Comparison of ENCODE assay signal across 1 cellular context in the genomic region with DNA sequence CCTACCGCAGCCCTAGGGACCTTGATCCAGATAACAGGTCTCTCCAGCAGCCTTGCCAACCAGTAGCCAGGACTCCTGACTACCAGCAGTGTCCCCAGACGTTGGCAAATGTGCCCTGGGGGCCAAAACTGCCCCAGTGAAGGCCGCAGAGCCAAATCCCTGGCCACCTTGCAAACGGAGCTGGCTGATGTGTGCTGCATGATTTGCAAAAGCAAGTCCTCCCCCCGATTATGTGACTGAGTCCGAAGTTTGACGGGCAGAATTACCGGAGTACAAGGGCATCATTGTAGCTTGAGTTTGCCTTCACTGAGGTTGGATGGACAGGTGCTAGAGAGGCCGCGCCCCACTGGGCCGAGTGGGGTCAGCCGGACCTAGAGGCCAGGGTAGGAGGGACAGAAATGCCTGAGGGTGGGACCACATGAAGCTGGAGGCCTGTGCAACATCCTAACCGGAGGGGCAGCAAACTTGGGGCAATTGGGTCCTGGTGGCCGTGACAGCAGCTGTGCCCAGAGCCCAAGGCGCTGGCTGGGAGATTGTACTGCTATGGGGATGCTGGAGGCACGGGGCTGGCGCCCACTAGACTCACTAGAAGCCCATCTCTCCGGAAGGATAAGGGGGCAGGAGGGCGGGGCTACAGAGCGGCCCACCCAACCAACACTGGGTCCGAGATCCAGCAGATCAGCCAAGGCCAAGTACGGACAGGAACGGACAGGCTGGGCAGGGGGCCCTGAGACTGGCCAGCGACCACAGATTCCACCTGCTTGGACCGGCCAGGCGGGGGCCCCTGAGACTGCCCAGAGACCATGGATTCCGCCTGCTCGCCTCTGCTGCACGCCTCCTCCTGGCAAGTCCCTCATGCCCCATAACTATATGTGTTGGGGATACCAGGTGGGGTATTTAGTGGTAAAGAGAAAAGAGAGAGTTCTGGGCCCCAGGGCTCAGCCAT.
TF ChIP-seq lines count a peak whose summit lies in the region.

No MANE protein-coding gene starts in this region.

TF ChIP-seq in HepG2, 621 proteins besides CTCF, POLR2A, EP300 and RAD21 (continued from another document and continues in another):
- TF ChIP-seq, protein P1, sequence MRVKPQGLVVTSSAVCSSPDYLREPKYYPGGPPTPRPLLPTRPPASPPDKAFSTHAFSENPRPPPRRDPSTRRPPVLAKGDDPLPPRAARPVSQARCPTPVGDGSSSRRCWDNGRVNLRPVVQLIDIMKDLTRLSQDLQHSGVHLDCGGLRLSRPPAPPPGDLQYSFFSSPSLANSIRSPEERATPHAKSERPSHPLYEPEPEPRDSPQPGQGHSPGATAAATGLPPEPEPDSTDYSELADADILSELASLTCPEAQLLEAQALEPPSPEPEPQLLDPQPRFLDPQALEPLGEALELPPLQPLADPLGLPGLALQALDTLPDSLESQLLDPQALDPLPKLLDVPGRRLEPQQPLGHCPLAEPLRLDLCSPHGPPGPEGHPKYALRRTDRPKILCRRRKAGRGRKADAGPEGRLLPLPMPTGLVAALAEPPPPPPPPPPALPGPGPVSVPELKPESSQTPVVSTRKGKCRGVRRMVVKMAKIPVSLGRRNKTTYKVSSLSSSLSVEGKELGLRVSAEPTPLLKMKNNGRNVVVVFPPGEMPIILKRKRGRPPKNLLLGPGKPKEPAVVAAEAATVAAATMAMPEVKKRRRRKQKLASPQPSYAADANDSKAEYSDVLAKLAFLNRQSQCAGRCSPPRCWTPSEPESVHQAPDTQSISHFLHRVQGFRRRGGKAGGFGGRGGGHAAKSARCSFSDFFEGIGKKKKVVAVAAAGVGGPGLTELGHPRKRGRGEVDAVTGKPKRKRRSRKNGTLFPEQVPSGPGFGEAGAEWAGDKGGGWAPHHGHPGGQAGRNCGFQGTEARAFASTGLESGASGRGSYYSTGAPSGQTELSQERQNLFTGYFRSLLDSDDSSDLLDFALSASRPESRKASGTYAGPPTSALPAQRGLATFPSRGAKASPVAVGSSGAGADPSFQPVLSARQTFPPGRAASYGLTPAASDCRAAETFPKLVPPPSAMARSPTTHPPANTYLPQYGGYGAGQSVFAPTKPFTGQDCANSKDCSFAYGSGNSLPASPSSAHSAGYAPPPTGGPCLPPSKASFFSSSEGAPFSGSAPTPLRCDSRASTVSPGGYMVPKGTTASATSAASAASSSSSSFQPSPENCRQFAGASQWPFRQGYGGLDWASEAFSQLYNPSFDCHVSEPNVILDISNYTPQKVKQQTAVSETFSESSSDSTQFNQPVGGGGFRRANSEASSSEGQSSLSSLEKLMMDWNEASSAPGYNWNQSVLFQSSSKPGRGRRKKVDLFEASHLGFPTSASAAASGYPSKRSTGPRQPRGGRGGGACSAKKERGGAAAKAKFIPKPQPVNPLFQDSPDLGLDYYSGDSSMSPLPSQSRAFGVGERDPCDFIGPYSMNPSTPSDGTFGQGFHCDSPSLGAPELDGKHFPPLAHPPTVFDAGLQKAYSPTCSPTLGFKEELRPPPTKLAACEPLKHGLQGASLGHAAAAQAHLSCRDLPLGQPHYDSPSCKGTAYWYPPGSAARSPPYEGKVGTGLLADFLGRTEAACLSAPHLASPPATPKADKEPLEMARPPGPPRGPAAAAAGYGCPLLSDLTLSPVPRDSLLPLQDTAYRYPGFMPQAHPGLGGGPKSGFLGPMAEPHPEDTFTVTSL (CRISPR knock-in tag; IDR thresholded peaks at IDR 0.05; ENCODE audit: borderline replicate concordance) = peak; percentile 70; the same call in 1 of the 2 replicates
- peak; percentile 62 for TF ChIP-seq SALL1 (CRISPR knock-in tag; IDR thresholded peaks at IDR 0.05)
- TF ChIP-seq ATF7-NPFF (CRISPR knock-in tag; IDR thresholded peaks at IDR 0.05; ENCODE audit: low read depth) = no peak; the same call in none of the 2 replicates
- TF ChIP-seq ZNF878 (CRISPR knock-in tag; IDR thresholded peaks at IDR 0.05) = no peak
- TF ChIP-seq NFE2L2 (IDR thresholded peaks at IDR 0.05; ENCODE audit: low read length) = no peak
- TF ChIP-seq POGZ (CRISPR knock-in tag; IDR thresholded peaks at IDR 0.05) = 0 out of 2 replicates have a peak, but pooled peaks have one; percentile 57
- no peak; the same call in 1 of the 2 replicates for TF ChIP-seq ZC3H13 (CRISPR knock-in tag; IDR thresholded peaks at IDR 0.05)
- 0 out of 2 replicates have a peak, but pooled peaks have one; percentile 51 for TF ChIP-seq SIX1 (CRISPR knock-in tag; IDR thresholded peaks at IDR 0.05; ENCODE audit: borderline replicate concordance)
- no peak for TF ChIP-seq ZFP36 (IDR thresholded peaks at IDR 0.05; ENCODE audit: borderline replicate concordance, low read depth, low read length, partially characterized antibody)
- no peak for TF ChIP-seq NBN (conservative IDR thresholded peaks at IDR 0.05)
- peak; percentile 30; the same call in 1 of the 2 replicates for TF ChIP-seq HMG20B (CRISPR knock-in tag; conservative IDR thresholded peaks at IDR 0.05)
- TF ChIP-seq ZNF367 (CRISPR knock-in tag; IDR thresholded peaks at IDR 0.05; ENCODE audit: borderline replicate concordance) = no peak
- no peak for TF ChIP-seq CHD2 (IDR thresholded peaks at IDR 0.05; ENCODE audit: low read depth, low read length)
- TF ChIP-seq SMAD9 (CRISPR knock-in tag; IDR thresholded peaks at IDR 0.05) = no peak
- TF ChIP-seq GTF2F1 (IDR thresholded peaks at IDR 0.05; ENCODE audit: low read length) = peak; percentile 21; the same call in 1 of the 2 replicates
- TF ChIP-seq ZNF331 (CRISPR knock-in tag; IDR thresholded peaks at IDR 0.05) = peak; percentile 11; the same call in 1 of the 2 replicates
- TF ChIP-seq CREB1 (IDR thresholded peaks at IDR 0.05) = no peak
- TF ChIP-seq CREB1 (CRISPR knock-in tag; IDR thresholded peaks at IDR 0.05) = no peak
- TF ChIP-seq NFKB2 (CRISPR knock-in tag; IDR thresholded peaks at IDR 0.05; ENCODE audit: borderline replicate concordance) = no peak
- no peak for TF ChIP-seq PLRG1 (conservative IDR thresholded peaks at IDR 0.05)
- TF ChIP-seq MED1 (CRISPR knock-in tag; IDR thresholded peaks at IDR 0.05) = peak; percentile 90
- no peak for TF ChIP-seq ZNF124 (CRISPR knock-in tag; IDR thresholded peaks at IDR 0.05)
- TF ChIP-seq ZMYM2 (CRISPR knock-in tag; IDR thresholded peaks at IDR 0.05) = no peak
- TF ChIP-seq, protein P2, sequence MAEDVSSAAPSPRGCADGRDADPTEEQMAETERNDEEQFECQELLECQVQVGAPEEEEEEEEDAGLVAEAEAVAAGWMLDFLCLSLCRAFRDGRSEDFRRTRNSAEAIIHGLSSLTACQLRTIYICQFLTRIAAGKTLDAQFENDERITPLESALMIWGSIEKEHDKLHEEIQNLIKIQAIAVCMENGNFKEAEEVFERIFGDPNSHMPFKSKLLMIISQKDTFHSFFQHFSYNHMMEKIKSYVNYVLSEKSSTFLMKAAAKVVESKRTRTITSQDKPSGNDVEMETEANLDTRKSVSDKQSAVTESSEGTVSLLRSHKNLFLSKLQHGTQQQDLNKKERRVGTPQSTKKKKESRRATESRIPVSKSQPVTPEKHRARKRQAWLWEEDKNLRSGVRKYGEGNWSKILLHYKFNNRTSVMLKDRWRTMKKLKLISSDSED (CRISPR knock-in tag; IDR thresholded peaks at IDR 0.05) = no peak
- 0 out of 2 replicates have a peak, but pooled peaks have one; percentile 48 for TF ChIP-seq ZNF160 (CRISPR knock-in tag; IDR thresholded peaks at IDR 0.05)
- peak; percentile 44; the same call in 1 of the 2 replicates for TF ChIP-seq ZNF609 (CRISPR knock-in tag; IDR thresholded peaks at IDR 0.05; ENCODE audit: borderline replicate concordance)
- TF ChIP-seq THYN1 (CRISPR knock-in tag; IDR thresholded peaks at IDR 0.05; ENCODE audit: borderline replicate concordance, low read depth) = no peak
- no peak for TF ChIP-seq PRPF4 (IDR thresholded peaks at IDR 0.05; ENCODE audit: low read depth, low read length, poor library complexity, severe bottlenecking)
- no peak for TF ChIP-seq KAT7 (CRISPR knock-in tag; IDR thresholded peaks at IDR 0.05; ENCODE audit: borderline replicate concordance)
- no peak for TF ChIP-seq ZBTB4 (CRISPR knock-in tag; IDR thresholded peaks at IDR 0.05; ENCODE audit: borderline replicate concordance)
- TF ChIP-seq, protein P3, sequence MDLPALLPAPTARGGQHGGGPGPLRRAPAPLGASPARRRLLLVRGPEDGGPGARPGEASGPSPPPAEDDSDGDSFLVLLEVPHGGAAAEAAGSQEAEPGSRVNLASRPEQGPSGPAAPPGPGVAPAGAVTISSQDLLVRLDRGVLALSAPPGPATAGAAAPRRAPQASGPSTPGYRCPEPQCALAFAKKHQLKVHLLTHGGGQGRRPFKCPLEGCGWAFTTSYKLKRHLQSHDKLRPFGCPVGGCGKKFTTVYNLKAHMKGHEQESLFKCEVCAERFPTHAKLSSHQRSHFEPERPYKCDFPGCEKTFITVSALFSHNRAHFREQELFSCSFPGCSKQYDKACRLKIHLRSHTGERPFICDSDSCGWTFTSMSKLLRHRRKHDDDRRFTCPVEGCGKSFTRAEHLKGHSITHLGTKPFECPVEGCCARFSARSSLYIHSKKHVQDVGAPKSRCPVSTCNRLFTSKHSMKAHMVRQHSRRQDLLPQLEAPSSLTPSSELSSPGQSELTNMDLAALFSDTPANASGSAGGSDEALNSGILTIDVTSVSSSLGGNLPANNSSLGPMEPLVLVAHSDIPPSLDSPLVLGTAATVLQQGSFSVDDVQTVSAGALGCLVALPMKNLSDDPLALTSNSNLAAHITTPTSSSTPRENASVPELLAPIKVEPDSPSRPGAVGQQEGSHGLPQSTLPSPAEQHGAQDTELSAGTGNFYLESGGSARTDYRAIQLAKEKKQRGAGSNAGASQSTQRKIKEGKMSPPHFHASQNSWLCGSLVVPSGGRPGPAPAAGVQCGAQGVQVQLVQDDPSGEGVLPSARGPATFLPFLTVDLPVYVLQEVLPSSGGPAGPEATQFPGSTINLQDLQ (CRISPR knock-in tag; IDR thresholded peaks at IDR 0.05) = no peak
- no peak for TF ChIP-seq SRSF4 (IDR thresholded peaks at IDR 0.05; ENCODE audit: low read depth, low read length, poor library complexity, severe bottlenecking)
- peak; percentile 15 for TF ChIP-seq CEBPG (CRISPR knock-in tag; IDR thresholded peaks at IDR 0.05)
- no peak for TF ChIP-seq ZNF660 (CRISPR knock-in tag; IDR thresholded peaks at IDR 0.05; ENCODE audit: borderline replicate concordance, low read depth)
